In genomic region chr13:80338781-80339577, GRCh38 we compare ENCODE assay signal across 8 cellular contexts. TPM values are rescaled to one million over a fixed set of nuclear protein-coding genes. Genes with fewer than 3 reads are reported as not detected.
A peak's percentile ranks its signal among the peaks of the same experiment; 100 is the strongest.
DNase-seq lines count a peak whose midpoint lies in the region; FAIRE-seq and TF ChIP-seq lines count a peak whose summit lies in the region.

No MANE protein-coding gene starts in this region.

- TF ChIP-seq POLR2A in GM12891 (IDR thresholded peaks at IDR 0.05; ENCODE audit: low read depth, low read length) (no peak), NB4 (IDR thresholded peaks at IDR 0.05; ENCODE audit: extremely low read depth, insufficient read length) (no peak), ovary (IDR thresholded peaks at IDR 0.05) (no peak)

- H3K4me1 ChIP-seq in left ventricle myocardium inferior (peaks cover 86% of the 10 kb centered on the region), ovary (ENCODE audit: insufficient read depth) (peaks cover 3% of the 10 kb centered on the region)

- WGBS in adipose tissue, 3 donors: 0 to 1% (median 0%) methylated on average over 39 to 40 of the region's 40 CpGs
- WGBS in ovary, 3 donors: 0% methylated on average over 40 of the region's 40 CpGs

- H3K36me3 ChIP-seq in left ventricle myocardium inferior (peaks cover 27% of the 10 kb centered on the region), ovary (no peaks in the 10 kb centered on the region)

- H3K4me3 ChIP-seq in AG04450 (ENCODE audit: low read depth, low read length) (peak overlapping the region; percentile 95), NB4 (ENCODE audit: low read depth, low read length) (peak overlapping the region; percentile 97), left ventricle myocardium inferior (peak overlapping the region; percentile 97), ovary (peak overlapping the region; percentile 64)

- FAIRE-seq in GM12891 (lab: Jason Lieb, UNC): peak; percentile 13

- POLR2A ChIA-PET in AG04450 (lab: Yijun Ruan, JAX): interaction anchor here (0.8 kb wide), 1 partner anchor 975 kb away, joined by 3 read pairs; no protein-coding TSS in a partner anchor

- H3K27ac ChIP-seq in AG04450 (ENCODE audit: low read depth, low read length) (peak overlapping the region; percentile 85), adipose tissue (ENCODE audit: low read depth, low read length) (peak overlapping the region; percentile 33), left ventricle myocardium inferior (replicated peaks) (peak overlapping the region; percentile 96), ovary (peak overlapping the region; percentile 12 to 22)

- peak; percentile 41 for TF ChIP-seq CTCF in AG04450 (IDR thresholded peaks at IDR 0.05; ENCODE audit: low read depth, low read length)
- TF ChIP-seq CTCF in NB4 (IDR thresholded peaks at IDR 0.05; ENCODE audit: low read depth, low read length): no peak
- peak; percentile 40 for TF ChIP-seq CTCF in left ventricle myocardium inferior (IDR thresholded peaks at IDR 0.05; ENCODE audit: borderline replicate concordance)
- TF ChIP-seq CTCF in ovary (IDR thresholded peaks at IDR 0.05): no peak

- CTCF ChIA-PET in AG04450 (lab: Charles Lee): interaction anchor here (0.5 to 1.6 kb wide), 3 partner anchors 292 to 799 kb away, joined by 4 to 5 read pairs (median 4); no protein-coding TSS in a partner anchor

- TF ChIP-seq EP300 in ovary (IDR thresholded peaks at IDR 0.05): no peak

- intact Hi-C loops in left ventricle myocardium inferior (cut with micrococcal nuclease) (loop anchor here (10.0 kb wide), 1 partner anchor 204 kb away; no protein-coding TSS in a partner anchor), ovary (cut with DNase I) (no loop called here)

- H3K9me3 ChIP-seq in AG04450 (ENCODE audit: control insufficient read depth, insufficient read depth, low read length) (peaks cover 6% of the 10 kb centered on the region; the same call in 1 of the 2 replicates), left ventricle myocardium inferior (replicated peaks) (no peaks in the 10 kb centered on the region), ovary (no peaks in the 10 kb centered on the region)

- peak; percentile 56 for DNase-seq in AG04450 (ENCODE audit: low read depth, low spot score)
- no peak for DNase-seq in GM12891 (ENCODE audit: insufficient read length, low spot score)
- peak; percentile 79 for DNase-seq in NB4 (ENCODE audit: low read depth)
- DNase-seq in left ventricle myocardium inferior: peak; percentile 76
- DNase-seq in ovary: peak; percentile 54 to 72 (median 66)
- DNase-seq in NCI-H510A treated with DMSO at 0.1 percent for 48 hours (lab: John Stamatoyannopoulos, UW): no peak
- no peak for DNase-seq in NCI-H187 (lab: John Stamatoyannopoulos, UW)

- H3K27me3 ChIP-seq in AG04450 (ENCODE audit: control insufficient read depth, insufficient read depth, low read length) (no peaks in the 10 kb centered on the region), left ventricle myocardium inferior (ENCODE audit: low read depth) (no peaks in the 10 kb centered on the region), ovary (no peaks in the 10 kb centered on the region)

TF ChIP-seq in GM12891, 5 proteins besides CTCF, POLR2A, EP300 and RAD21:
- no peak for TF ChIP-seq TAF1 (IDR thresholded peaks at IDR 0.05; ENCODE audit: low read depth, low read length)
- no peak for TF ChIP-seq POLR2AphosphoS5 (IDR thresholded peaks at IDR 0.05; ENCODE audit: low read depth, low read length)
- TF ChIP-seq SPI1 (IDR thresholded peaks at IDR 0.05; ENCODE audit: low read depth, low read length): no peak
- no peak for TF ChIP-seq POU2F2 (IDR thresholded peaks at IDR 0.05; ENCODE audit: low read depth, low read length)
- no peak for TF ChIP-seq PAX5 (IDR thresholded peaks at IDR 0.05; ENCODE audit: insufficient read depth, low read length, severe bottlenecking)

RNA-seq across cellular contexts. Expression of gene SPRY2, which starts 1.9 kb away (rescaled TPM):
- polyA plus RNA-seq in AG04450 (2011; rRNA removed) (15.2 and 16.9 TPM in 2 replicates), adipose tissue (10 to 100 TPM; 15.6 to 68.5 (median 64.0) TPM), ovary (10 to 100 TPM; 13.6 to 28.5 TPM)
- 18.2 and 28.5 TPM in 2 replicates for polyA minus RNA-seq in AG04450 (2011; rRNA and poly(A)+ RNA removed)
- polyA plus RNA-seq in GM12891 (2012; ENCODE audit: low read depth, missing spikeins): 0.85 TPM
- total RNA-seq in left ventricle myocardium inferior (34.6 TPM), ovary (10 to 100 TPM; 11.5 to 23.6 (median 16.5) TPM)

Comparison
In these comparisons a context has a peak if more than half of its experiments do, and no peak if none do; other contexts are left out.
1. DNase-seq: peak in AG04450 (single experiment), NB4 (single experiment), left ventricle myocardium inferior (single experiment) and ovary (5 of 5); none in GM12891 (single experiment), NCI-H510A treated with DMSO at 0.1 percent for 48 hours (single experiment) and NCI-H187 (0 of 2).
2. H3K27ac ChIP-seq: peak in every context shown above with its lines; median percentile 96 in left ventricle myocardium inferior; 85 in AG04450; 33 in adipose tissue; 17 in ovary.
3. CTCF ChIP-seq: peak in AG04450 (single experiment) and left ventricle myocardium inferior (single experiment); none in NB4 (single experiment) and ovary (0 of 3).
4. Peak in every context shown above with its lines, with median percentiles within 50 percentile points of each other: H3K4me3 ChIP-seq.